9 cellular contexts compared by ENCODE assay signal in the genomic region with DNA sequence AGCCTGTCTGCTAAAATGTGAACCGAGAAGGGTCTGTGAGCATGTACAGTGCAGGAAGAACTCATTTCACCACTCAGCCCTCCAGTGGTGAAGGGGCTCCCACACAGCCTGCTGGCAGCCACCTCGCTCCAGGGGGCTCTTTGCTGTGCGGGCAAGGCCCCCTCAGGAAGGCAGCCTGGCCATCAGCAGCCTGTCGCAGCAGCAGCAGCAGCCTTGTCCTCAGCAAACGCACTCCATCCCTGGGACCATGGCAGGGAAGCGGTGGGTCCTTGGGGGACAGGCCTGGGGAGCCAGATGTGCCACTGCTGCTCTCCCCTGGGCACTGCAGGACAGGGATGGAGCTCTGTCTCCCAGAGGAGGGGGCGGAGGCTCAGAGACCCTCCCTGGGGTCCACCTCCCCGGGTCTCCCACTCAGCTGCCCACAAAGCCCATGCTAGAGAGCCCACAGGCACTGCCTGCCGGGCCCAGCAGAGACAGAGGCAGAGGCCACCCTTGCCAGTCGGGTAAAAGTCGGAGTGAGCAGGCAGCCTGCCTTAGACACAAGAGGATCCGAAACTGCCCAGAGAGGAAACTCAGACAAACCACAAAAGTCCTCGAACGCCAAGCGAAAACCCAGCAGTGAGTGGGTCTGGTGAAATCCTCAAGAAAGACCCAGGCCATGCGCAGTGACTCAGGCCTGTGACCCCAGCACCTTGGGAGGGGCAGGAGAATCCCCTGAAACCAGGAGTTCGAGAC. TPM values are rescaled to one million over a fixed set of nuclear protein-coding genes. Genes with fewer than 3 reads are reported as not detected.
DNase-seq lines count a peak whose midpoint lies in the region; ATAC-seq and TF ChIP-seq lines count a peak whose summit lies in the region.
"Had no signal": no experiment of that assay in that cellular context is flagged by ENCODE, and none has a peak within 500 bp of the region (broad histone marks: within the 10 kb centered on the region; RNA-seq: fewer than 3 reads in every experiment).

No MANE protein-coding gene starts in this region.

- no peak overlapping the region for H3K27ac Mint-ChIP-seq in activated CD4-positive, alpha-beta T cell treated with anti-CD3 and anti-CD28 coated beads, Interleukin-2, amount 10 ng/mL, durations not matched to agents 7 days and 5 days
- H3K27ac Mint-ChIP-seq in nephron progenitor cell (no peak overlapping the region), osteocyte (ENCODE audit: unreplicated experiment) (no peak overlapping the region)

- no peak overlapping the region; the same call in 1 of the 2 replicates for H3K4me3 ChIP-seq in PC-3 (ENCODE audit: low read length)

- H4K20me1 ChIP-seq in PC-3 (ENCODE audit: low read length): no peaks in the 10 kb centered on the region

- H3K9me3 ChIP-seq in PC-3 (ENCODE audit: low read length): no peaks in the 10 kb centered on the region

- H2AFZ ChIP-seq in PC-3 (ENCODE audit: low read length): no peak overlapping the region

- peaks cover 80% of the 10 kb centered on the region for H3K79me2 ChIP-seq in PC-3 (ENCODE audit: low read length)

- H3K4me3 Mint-ChIP-seq in activated CD4-positive, alpha-beta T cell treated with anti-CD3 and anti-CD28 coated beads, Interleukin-2, amount 10 ng/mL, durations not matched to agents 7 days and 5 days: no peak overlapping the region
- H3K4me3 Mint-ChIP-seq in nephron progenitor cell: no peak overlapping the region
- no peak overlapping the region for H3K4me3 Mint-ChIP-seq in osteocyte (ENCODE audit: unreplicated experiment)

- H3K4me1 Mint-ChIP-seq in activated CD4-positive, alpha-beta T cell treated with anti-CD3 and anti-CD28 coated beads, Interleukin-2, amount 10 ng/mL, durations not matched to agents 7 days and 5 days: peaks cover 31% of the 10 kb centered on the region
- peaks cover 76% of the 10 kb centered on the region for H3K4me1 Mint-ChIP-seq in nephron progenitor cell
- H3K4me1 Mint-ChIP-seq in osteocyte (ENCODE audit: unreplicated experiment): peaks cover 53% of the 10 kb centered on the region

- no peak overlapping the region for H3K9ac ChIP-seq in PC-3 (ENCODE audit: low read length)

- peak; percentile 19 for DNase-seq in activated CD4-positive, alpha-beta T cell treated with anti-CD3 and anti-CD28 coated beads, Interleukin-2, amount 10 ng/mL, durations not matched to agents 7 days and 5 days
- no peak for DNase-seq in activated CD4-positive, alpha-beta T cell treated with anti-CD3 and anti-CD28 coated beads for 1 hour
- DNase-seq in PC-3 (no peak), islet precursor cell (peak; percentile 51), nephron progenitor cell (no peak), NCI-H2196 treated with DMSO at 0.1 percent for 48 hours (lab: John Stamatoyannopoulos, UW; ENCODE audit: unreplicated experiment) (no peak), osteocyte (ENCODE audit: extremely low spot score, unreplicated experiment) (no peak)

- H3K27me3 Mint-ChIP-seq in activated CD4-positive, alpha-beta T cell treated with anti-CD3 and anti-CD28 coated beads, Interleukin-2, amount 10 ng/mL, durations not matched to agents 7 days and 5 days: no peaks in the 10 kb centered on the region
- H3K27me3 Mint-ChIP-seq in nephron progenitor cell (ENCODE audit: low read depth, poor library complexity) (peaks cover 6% of the 10 kb centered on the region), osteocyte (ENCODE audit: unreplicated experiment) (no peaks in the 10 kb centered on the region)

- no peaks in the 10 kb centered on the region for H3K9me2 ChIP-seq in PC-3 (replicated peaks; ENCODE audit: low read length)

- peak overlapping the region; percentile 76; the same call in 1 of the 2 replicates for H3K27ac ChIP-seq in PC-3 (ENCODE audit: low read length)
- H3K27ac ChIP-seq: epithelial cell of prostate had no signal

- H3K4me1 ChIP-seq in PC-3 (ENCODE audit: insufficient read depth, low read length): peaks cover 41% of the 10 kb centered on the region

- CTCF ChIA-PET in activated CD4-positive, alpha-beta T cell treated with anti-CD3 and anti-CD28 coated beads, Interleukin-2, amount 10 ng/mL, durations not matched to agents 7 days and 5 days (lab: Charles Lee): no interaction called here
- CTCF ChIA-PET in PC-3 (lab: Charles Lee): interaction anchor here (0.5 kb wide), 1 partner anchor 222 kb away, joined by 6 read pairs; no protein-coding TSS in a partner anchor

- no peaks in the 10 kb centered on the region for H3K36me3 ChIP-seq in PC-3 (ENCODE audit: low read depth, low read length)

- H3K4me2 ChIP-seq in PC-3 (ENCODE audit: low read length): peak overlapping the region; percentile 82; the same call in 1 of the 2 replicates

- no peaks in the 10 kb centered on the region for H3K9me3 Mint-ChIP-seq in activated CD4-positive, alpha-beta T cell treated with anti-CD3 and anti-CD28 coated beads, Interleukin-2, amount 10 ng/mL, durations not matched to agents 7 days and 5 days
- H3K9me3 Mint-ChIP-seq in nephron progenitor cell (no peaks in the 10 kb centered on the region), osteocyte (ENCODE audit: unreplicated experiment) (no peaks in the 10 kb centered on the region)

- H3K27me3 ChIP-seq in PC-3 (ENCODE audit: low read length): no peaks in the 10 kb centered on the region

- H3F3A ChIP-seq in PC-3 (ENCODE audit: low read length, unreplicated experiment): no peaks in the 10 kb centered on the region

- BruUV-seq in PC-3 (replicated peaks; lab: Mats Ljungman, UMichigan): no TSS peak

- POLR2A ChIA-PET in activated CD4-positive, alpha-beta T cell treated with anti-CD3 and anti-CD28 coated beads, Interleukin-2, amount 10 ng/mL, durations not matched to agents 7 days and 5 days (lab: Charles Lee): no interaction called here
- POLR2A ChIA-PET in PC-3 (lab: Charles Lee; ENCODE audit: unreplicated experiment): no interaction called here

- H3K36me3 Mint-ChIP-seq in activated CD4-positive, alpha-beta T cell treated with anti-CD3 and anti-CD28 coated beads, Interleukin-2, amount 10 ng/mL, durations not matched to agents 7 days and 5 days (ENCODE audit: low read depth): no peaks in the 10 kb centered on the region
- H3K36me3 Mint-ChIP-seq in nephron progenitor cell (ENCODE audit: low read depth): peaks cover 4% of the 10 kb centered on the region
- H3K36me3 Mint-ChIP-seq in osteocyte (ENCODE audit: unreplicated experiment): no peaks in the 10 kb centered on the region

- ATAC-seq in HG02759 (IDR thresholded peaks at IDR 0.05; ENCODE audit: unreplicated experiment) (peak; percentile 84), PC-3 (no peak)

- intact Hi-C loops in PC-3 (cut with micrococcal nuclease): no loop called here

- TF ChIP-seq CTCF in PC-3 (conservative IDR thresholded peaks at IDR 0.05; ENCODE audit: low read depth, low read length) (no peak), nephron progenitor cell (IDR thresholded peaks at IDR 0.05) (no peak), osteocyte (IDR thresholded peaks at IDR 0.05) (no peak)

RNA-seq across cellular contexts. Expression of a gene that starts 8.0 kb away (rescaled TPM):
- 10 to 100 TPM; 40.1 to 47.4 TPM for total RNA-seq in activated CD4-positive, alpha-beta T cell treated with anti-CD3 and anti-CD28 coated beads, Interleukin-2, amount 10 ng/mL, durations not matched to agents 7 days and 5 days
- 4.4 and 5.5 TPM in 2 replicates for total RNA-seq in PC-3 (2014; rRNA removed)
- 56.2 and 63.8 TPM in 2 replicates for total RNA-seq in osteocyte

RNA-seq across cellular contexts. Expression of a gene that starts 34.5 kb away (rescaled TPM):
- 10 to 100 TPM; 11.1 to 12.9 TPM for total RNA-seq in activated CD4-positive, alpha-beta T cell treated with anti-CD3 and anti-CD28 coated beads, Interleukin-2, amount 10 ng/mL, durations not matched to agents 7 days and 5 days
- total RNA-seq in PC-3 (2014; rRNA removed) (13.6 and 19.9 TPM in 2 replicates), osteocyte (19.9 and 22.0 TPM in 2 replicates)

Comparison
In these comparisons a context has a peak if more than half of its experiments do, and no peak if none do; other contexts are left out.
1. DNase-seq: peak in activated CD4-positive, alpha-beta T cell treated with anti-CD3 and anti-CD28 coated beads, Interleukin-2, amount 10 ng/mL, durations not matched to agents 7 days and 5 days (single experiment) and islet precursor cell (single experiment); none in activated CD4-positive, alpha-beta T cell treated with anti-CD3 and anti-CD28 coated beads for 1 hour (single experiment), PC-3 (single experiment), nephron progenitor cell (single experiment), NCI-H2196 treated with DMSO at 0.1 percent for 48 hours (single experiment) and osteocyte (single experiment).